18 cellular contexts compared by ENCODE assay signal in genomic region chr6:44670146-44670545, GRCh38.
A peak's percentile ranks its signal among the peaks of the same experiment; 100 is the strongest.
DNase-seq lines count a peak whose midpoint lies in the region; ATAC-seq, FAIRE-seq and TF ChIP-seq lines count a peak whose summit lies in the region.
"Had no signal": no experiment of that assay in that cellular context is flagged by ENCODE, and none has a peak within 500 bp of the region (broad histone marks: within the 10 kb centered on the region; RNA-seq: fewer than 3 reads in every experiment).

No MANE protein-coding gene starts in this region.

- WGBS in H1 (ENCODE audit: extremely low coverage in 1 of 2, insufficient coverage in 1 of 2, insufficient read length in 1 of 2, insufficient replicate concordance in 2 of 2, low coverage in 1 of 2, low lambda C conversion rate in 2 of 2, missing lambda C conversion rate in 1 of 2), 2 experiments, result 88% methylated on average over 3 of the region's 3 CpGs; no CpG with 5 or more reads in 1 of the 2 experiments
- 92 to 97% (median 94%) methylated on average over 3 of the region's 3 CpGs for WGBS in small intestine, 3 donors

- H4K5ac ChIP-seq in H1 (ENCODE audit: insufficient read length, low read depth, low read length), result no peak overlapping the region

- H4K20me1 ChIP-seq in H1 (replicated peaks in 1 of 2; ENCODE audit: control insufficient read depth in 1 of 2, insufficient read depth in 2 of 2, low read length in 2 of 2), result no peaks in the 10 kb centered on the region
- H4K20me1 ChIP-seq: BLaER1 had no signal

- no peak overlapping the region for H3K14ac ChIP-seq in H1 (ENCODE audit: insufficient read length)

- no peak overlapping the region for H2BK120ac ChIP-seq in H1 (replicated peaks; ENCODE audit: low read depth, low read length)

- no peaks in the 10 kb centered on the region for H3K36me3 Mint-ChIP-seq in activated CD8-positive, alpha-beta T cell treated with anti-CD3 and anti-CD28 coated beads, Interleukin-2, amount 10 ng/mL, durations not matched to agents 7 days and 5 days (ENCODE audit: low read depth)
- H3K36me3 Mint-ChIP-seq in activated CD8-positive, alpha-beta T cell treated with anti-CD3 and anti-CD28 coated beads for 36 hours (ENCODE audit: low read depth), result no peaks in the 10 kb centered on the region
- H3K36me3 Mint-ChIP-seq in osteocyte (ENCODE audit: unreplicated experiment), result no peaks in the 10 kb centered on the region
- H3K36me3 Mint-ChIP-seq: CD4-positive, CD25-positive, alpha-beta regulatory T cell; IgD-negative memory B cell had no signal

- H3K27ac ChIP-seq in H1 (ENCODE audit: low read depth, low read length), result no peak overlapping the region
- no peak overlapping the region for H3K27ac ChIP-seq in small intestine (ENCODE audit: low read depth in 1 of 2, low read length in 1 of 2)
- H3K27ac ChIP-seq: 22Rv1, BLaER1 had no signal

- H3K27ac Mint-ChIP-seq in activated CD8-positive, alpha-beta T cell treated with anti-CD3 and anti-CD28 coated beads, Interleukin-2, amount 10 ng/mL, durations not matched to agents 7 days and 5 days, result no peak overlapping the region
- no peak overlapping the region for H3K27ac Mint-ChIP-seq in activated CD8-positive, alpha-beta T cell treated with anti-CD3 and anti-CD28 coated beads for 36 hours
- no peak overlapping the region for H3K27ac Mint-ChIP-seq in osteocyte (ENCODE audit: unreplicated experiment)
- H3K27ac Mint-ChIP-seq: CD4-positive, CD25-positive, alpha-beta regulatory T cell; HFFc6; IgD-negative memory B cell had no signal

- CTCF ChIA-PET in activated CD8-positive, alpha-beta T cell treated with anti-CD3 and anti-CD28 coated beads, Interleukin-2, amount 10 ng/mL, durations not matched to agents 7 days and 5 days (lab: Charles Lee), result no interaction called here
- CTCF ChIA-PET in activated CD8-positive, alpha-beta T cell treated with anti-CD3 and anti-CD28 coated beads for 36 hours (lab: Charles Lee), result interaction anchor here (0.7 to 0.9 kb wide), 2 partner anchors 14 to 1252 kb away, joined by 3 to 6 read pairs; no protein-coding TSS in a partner anchor
- CTCF ChIA-PET in H1 (lab: Charles Lee; ENCODE audit: partially characterized antibody), result interaction anchor here (1.0 to 2.8 kb wide), 3 partner anchors 8 to 39 kb away, joined by 3 to 17 read pairs (median 6); no protein-coding TSS in a partner anchor

- TF ChIP-seq CTCF in activated CD8-positive, alpha-beta T cell treated with anti-CD3 and anti-CD28 coated beads for 36 hours (IDR thresholded peaks at IDR 0.05), result no peak
- TF ChIP-seq CTCF in H1 (IDR thresholded peaks at IDR 0.05; ENCODE audit: control extremely low read depth in 1 of 3, insufficient read depth in 1 of 3, low read depth in 1 of 3, low read length in 3 of 3) (no peak), osteocyte (IDR thresholded peaks at IDR 0.05) (no peak)

- no peak overlapping the region for H3K4ac ChIP-seq in H1 (replicated peaks; ENCODE audit: insufficient read length, low read depth, low read length)

- no peak overlapping the region for H2AK5ac ChIP-seq in H1 (ENCODE audit: low read depth, low read length)

- peaks cover 0 to 24% (median 15%) of the 10 kb centered on the region in 4 experiments; a peak in 6 of 7 replicates for H3K4me1 ChIP-seq in H1 (replicated peaks in 1 of 4; ENCODE audit: control insufficient read depth in 3 of 4, insufficient read depth in 4 of 4, low read length in 3 of 4)
- no peaks in the 10 kb centered on the region for H3K4me1 ChIP-seq in small intestine (ENCODE audit: control insufficient read depth in 2 of 2, insufficient read depth in 1 of 2, low read depth in 1 of 2, low read length in 1 of 2)
- H3K4me1 ChIP-seq: BLaER1 had no signal

- H3K4me3 ChIP-seq in H1 (ENCODE audit: extremely low read depth in 1 of 4, insufficient read depth in 2 of 4, low read depth in 3 of 4, low read length in 4 of 4) (no peak overlapping the region), small intestine (ENCODE audit: low read depth in 1 of 2, low read length in 2 of 2) (no peak overlapping the region)
- H3K4me3 ChIP-seq: BLaER1 had no signal

- no peak for TF ChIP-seq POLR2A in H1 (IDR thresholded peaks at IDR 0.05; ENCODE audit: control extremely low read depth in 1 of 2, low read depth in 2 of 2, low read length in 2 of 2)

- peak; percentile 2 for DNase-seq in activated CD8-positive, alpha-beta T cell treated with anti-CD3 and anti-CD28 coated beads, Interleukin-2, amount 10 ng/mL, durations not matched to agents 7 days and 5 days
- no peak for DNase-seq in activated CD8-positive, alpha-beta T cell treated with anti-CD3 and anti-CD28 coated beads for 36 hours
- DNase-seq in H1 (ENCODE audit: low read depth in 1 of 2, low spot score in 2 of 2) (no peak), osteocyte (ENCODE audit: extremely low spot score, unreplicated experiment) (peak; percentile 23), NCI-H524 treated with DMSO at 0.1 percent for 48 hours (lab: John Stamatoyannopoulos, UW) (no peak), NCI-H1436 (lab: John Stamatoyannopoulos, UW) (no peak), small intestine (no peak)
- DNase-seq: AML-193; CD4-positive, CD25-positive, alpha-beta regulatory T cell; DMS53; GF-D8; HCEC 1CT; HFFc6 had no signal

- H2AFZ ChIP-seq in H1 (ENCODE audit: low read length), result no peak overlapping the region

- no peaks in the 10 kb centered on the region for H3K79me2 ChIP-seq in H1 (ENCODE audit: control insufficient read depth in 1 of 2, insufficient read depth in 2 of 2, low read length in 2 of 2)

- H2BK5ac ChIP-seq in H1 (ENCODE audit: low read depth, low read length), result no peak overlapping the region

- H2BK12ac ChIP-seq in H1 (ENCODE audit: low read depth, low read length), result peak overlapping the region; percentile 31; the same call in 1 of the 2 replicates

- H3K27me3 Mint-ChIP-seq in activated CD8-positive, alpha-beta T cell treated with anti-CD3 and anti-CD28 coated beads, Interleukin-2, amount 10 ng/mL, durations not matched to agents 7 days and 5 days (ENCODE audit: low read depth), result peaks cover 3% of the 10 kb centered on the region
- H3K27me3 Mint-ChIP-seq in activated CD8-positive, alpha-beta T cell treated with anti-CD3 and anti-CD28 coated beads for 36 hours, result peaks cover 2% of the 10 kb centered on the region
- H3K27me3 Mint-ChIP-seq in osteocyte (ENCODE audit: unreplicated experiment), result no peaks in the 10 kb centered on the region

- H3K56ac ChIP-seq in H1 (replicated peaks; ENCODE audit: insufficient read length, low read depth, low read length), result no peak overlapping the region

- no peak overlapping the region; the same call in 1 of the 2 replicates for H3K18ac ChIP-seq in H1 (ENCODE audit: extremely low read depth, low read length)

- intact Hi-C loops in activated CD8-positive, alpha-beta T cell treated with anti-CD3 and anti-CD28 coated beads for 36 hours (cut with micrococcal nuclease), result no loop called here

- no peak overlapping the region for H4K8ac ChIP-seq in H1 (ENCODE audit: extremely low read depth, insufficient read depth, low read length)

- TF ChIP-seq RAD21 in H1 (IDR thresholded peaks at IDR 0.05 in 1 of 2, conservative IDR thresholded peaks at IDR 0.05 in 1 of 2; ENCODE audit: low read depth in 2 of 2, low read length in 2 of 2), result no peak

- H3K79me1 ChIP-seq in H1 (ENCODE audit: low read depth, low read length), result no peaks in the 10 kb centered on the region

- no peak for TF ChIP-seq EP300 in H1 (IDR thresholded peaks at IDR 0.05; ENCODE audit: borderline replicate concordance in 1 of 2, low read depth in 2 of 2, low read length in 2 of 2)

- no peaks in the 10 kb centered on the region for H3K23me2 ChIP-seq in H1 (ENCODE audit: low read depth, low read length)

- no peak overlapping the region for H3K4me3 Mint-ChIP-seq in activated CD8-positive, alpha-beta T cell treated with anti-CD3 and anti-CD28 coated beads, Interleukin-2, amount 10 ng/mL, durations not matched to agents 7 days and 5 days
- no peak overlapping the region for H3K4me3 Mint-ChIP-seq in activated CD8-positive, alpha-beta T cell treated with anti-CD3 and anti-CD28 coated beads for 36 hours
- H3K4me3 Mint-ChIP-seq in osteocyte (ENCODE audit: unreplicated experiment), result no peak overlapping the region
- H3K4me3 Mint-ChIP-seq: CD4-positive, CD25-positive, alpha-beta regulatory T cell; HFFc6; IgD-negative memory B cell had no signal

- no peaks in the 10 kb centered on the region for H3K4me1 Mint-ChIP-seq in activated CD8-positive, alpha-beta T cell treated with anti-CD3 and anti-CD28 coated beads, Interleukin-2, amount 10 ng/mL, durations not matched to agents 7 days and 5 days (ENCODE audit: low read depth)
- H3K4me1 Mint-ChIP-seq in activated CD8-positive, alpha-beta T cell treated with anti-CD3 and anti-CD28 coated beads for 36 hours (ENCODE audit: low read depth), result no peaks in the 10 kb centered on the region
- peaks cover 66% of the 10 kb centered on the region for H3K4me1 Mint-ChIP-seq in osteocyte (ENCODE audit: unreplicated experiment)
- H3K4me1 Mint-ChIP-seq: CD4-positive, CD25-positive, alpha-beta regulatory T cell had no signal

- H3K27me3 ChIP-seq in H1 (replicated peaks in 1 of 4; ENCODE audit: control insufficient read depth in 3 of 4, extremely low read depth in 1 of 4, insufficient read depth in 3 of 4, low read length in 3 of 4) (no peaks in the 10 kb centered on the region; a peak in 1 of 7 replicates), small intestine (ENCODE audit: control insufficient read depth in 2 of 2, insufficient read depth in 2 of 2, low read length in 2 of 2) (no peaks in the 10 kb centered on the region)
- H3K27me3 ChIP-seq: BLaER1 had no signal

- POLR2A ChIA-PET in activated CD8-positive, alpha-beta T cell treated with anti-CD3 and anti-CD28 coated beads, Interleukin-2, amount 10 ng/mL, durations not matched to agents 7 days and 5 days (lab: Charles Lee), result no interaction called here
- POLR2A ChIA-PET in activated CD8-positive, alpha-beta T cell treated with anti-CD3 and anti-CD28 coated beads for 36 hours (lab: Charles Lee), result no interaction called here
- POLR2A ChIA-PET in H1 (lab: Charles Lee; ENCODE audit: partially characterized antibody), result no interaction called here

- ATAC-seq in activated CD8-positive, alpha-beta T cell treated with anti-CD3 and anti-CD28 coated beads, Interleukin-2, amount 10 ng/mL, durations not matched to agents 7 days and 5 days, result no peak
- ATAC-seq in activated CD8-positive, alpha-beta T cell treated with anti-CD3 and anti-CD28 coated beads for 36 hours, result no peak
- ATAC-seq in HG03280 (IDR thresholded peaks at IDR 0.05; ENCODE audit: unreplicated experiment), result no peak

- H3K9ac ChIP-seq in H1 (replicated peaks in 1 of 4; ENCODE audit: extremely low read depth in 1 of 4, low read depth in 3 of 4, low read length in 3 of 4), result no peak overlapping the region
- H3K9ac ChIP-seq: BLaER1 had no signal

- FAIRE-seq in H1 (lab: Jason Lieb, UNC) (no peak), small intestine (lab: Jason Lieb, UNC) (no peak)
- FAIRE-seq: GM19239 had no signal

- H3K9me3 ChIP-seq in H1 (ENCODE audit: insufficient read depth in 2 of 2, low read depth in 1 of 2, low read length in 1 of 2) (no peaks in the 10 kb centered on the region), small intestine (ENCODE audit: control insufficient read depth, low read depth) (no peaks in the 10 kb centered on the region)
- H3K9me3 ChIP-seq: BLaER1 had no signal

- H2BK15ac ChIP-seq in H1 (ENCODE audit: low read length), result no peak overlapping the region; the same call in 1 of the 2 replicates

- H3K36me3 ChIP-seq in H1 (ENCODE audit: control insufficient read depth in 2 of 4, insufficient read depth in 4 of 4, low read length in 3 of 4), result no peaks in the 10 kb centered on the region
- no peaks in the 10 kb centered on the region for H3K36me3 ChIP-seq in small intestine (ENCODE audit: control insufficient read depth in 2 of 2, insufficient read depth in 2 of 2, low read length in 2 of 2)
- H3K36me3 ChIP-seq: BLaER1 had no signal

- H3K23ac ChIP-seq in H1 (ENCODE audit: insufficient read length), result no peak overlapping the region

- no peak overlapping the region for H3K4me2 ChIP-seq in H1 (ENCODE audit: insufficient read depth in 1 of 2, low read depth in 2 of 2, low read length in 2 of 2)
- H3K4me2 ChIP-seq: BLaER1 had no signal

- H3K9me3 Mint-ChIP-seq in activated CD8-positive, alpha-beta T cell treated with anti-CD3 and anti-CD28 coated beads, Interleukin-2, amount 10 ng/mL, durations not matched to agents 7 days and 5 days (ENCODE audit: insufficient read depth), result no peaks in the 10 kb centered on the region
- no peaks in the 10 kb centered on the region for H3K9me3 Mint-ChIP-seq in activated CD8-positive, alpha-beta T cell treated with anti-CD3 and anti-CD28 coated beads for 36 hours
- H3K9me3 Mint-ChIP-seq in osteocyte (ENCODE audit: unreplicated experiment), result peaks cover 8% of the 10 kb centered on the region
- H3K9me3 Mint-ChIP-seq: HFFc6 had no signal

- peak overlapping the region; percentile 91 for H2BK20ac ChIP-seq in H1 (ENCODE audit: low read length)

- H4K91ac ChIP-seq in H1 (replicated peaks; ENCODE audit: insufficient read length, low read length), result no peak overlapping the region

Comparison
In these comparisons a context has a peak if more than half of its experiments do, and no peak if none do; other contexts are left out.
1. DNase-seq: peak in activated CD8-positive, alpha-beta T cell treated with anti-CD3 and anti-CD28 coated beads, Interleukin-2, amount 10 ng/mL, durations not matched to agents 7 days and 5 days (single experiment) and osteocyte (single experiment); none in activated CD8-positive, alpha-beta T cell treated with anti-CD3 and anti-CD28 coated beads for 36 hours (single experiment), H1 (0 of 2), NCI-H524 treated with DMSO at 0.1 percent for 48 hours (single experiment), NCI-H1436 (single experiment) and small intestine (single experiment).